In genomic region chr9:80417211-80417773, GRCh38 we compare ENCODE assay signal across 1 cellular context.
TF ChIP-seq lines count a peak whose summit lies in the region.

No MANE protein-coding gene starts in this region.

TF ChIP-seq in HEK293, 187 proteins besides CTCF, POLR2A, EP300 and RAD21 (continued from another document):
- TF ChIP-seq MZF1 (tag by site-specific recombination; IDR thresholded peaks at IDR 0.05; ENCODE audit: borderline replicate concordance) (no peak), ZNF660 (tag by site-specific recombination; IDR thresholded peaks at IDR 0.05) (no peak), ZNF529 (tag by site-specific recombination; IDR thresholded peaks at IDR 0.05; ENCODE audit: insufficient replicate concordance) (peak; percentile 91), ZNF645 (tag by site-specific recombination; IDR thresholded peaks at IDR 0.05) (no peak), KLF10 (tag by site-specific recombination; IDR thresholded peaks at IDR 0.05) (no peak), ZNF184 (tag by site-specific recombination; IDR thresholded peaks at IDR 0.05) (no peak), ZNF354C (tag by site-specific recombination; IDR thresholded peaks at IDR 0.05; ENCODE audit: borderline replicate concordance, low read depth) (no peak), BCL11B (tag by site-specific recombination; IDR thresholded peaks at IDR 0.05; ENCODE audit: low read depth) (no peak), ZNF132 (tag by site-specific recombination; IDR thresholded peaks at IDR 0.05; ENCODE audit: borderline replicate concordance) (no peak), ZBTB17 (tag by site-specific recombination; IDR thresholded peaks at IDR 0.05) (no peak), ZNF514 (tag by site-specific recombination; IDR thresholded peaks at IDR 0.05) (no peak), PRDM4 (tag by site-specific recombination; IDR thresholded peaks at IDR 0.05) (no peak), ZBTB7A (tag by site-specific recombination; IDR thresholded peaks at IDR 0.05; ENCODE audit: low read depth) (no peak)
